21 cellular contexts compared by ENCODE assay signal in the genomic region with DNA sequence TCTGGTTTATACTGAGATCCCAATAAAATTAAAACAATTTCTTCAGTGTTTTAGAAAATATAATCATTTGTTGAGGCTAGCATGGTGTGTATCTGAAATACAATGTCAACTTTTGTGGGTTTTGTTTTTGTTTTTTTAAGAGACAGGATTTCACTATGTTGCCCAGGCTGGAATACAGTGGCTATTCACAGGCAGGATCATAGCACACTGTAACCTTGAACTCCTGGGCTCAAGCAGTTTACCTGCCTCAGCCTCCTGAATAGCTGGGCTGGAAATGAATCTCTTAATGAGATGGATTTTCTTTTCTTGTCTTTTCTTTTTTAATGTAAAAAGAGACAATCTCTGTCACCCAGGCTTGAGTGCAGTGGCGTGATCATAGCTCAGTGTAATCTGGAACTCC. TPM values are rescaled to one million over a fixed set of nuclear protein-coding genes. Genes with fewer than 3 reads are reported as not detected.
A peak's percentile ranks its signal among the peaks of the same experiment; 100 is the strongest.
DNase-seq lines count a peak whose midpoint lies in the region; ATAC-seq, FAIRE-seq and TF ChIP-seq lines count a peak whose summit lies in the region.
"Had no signal": no experiment of that assay in that cellular context is flagged by ENCODE, and none has a peak within 500 bp of the region (broad histone marks: within the 10 kb centered on the region; RNA-seq: fewer than 3 reads in every experiment).

No MANE protein-coding gene starts in this region.

- H3K9me3 Mint-ChIP-seq in CD4-positive, CD25-positive, alpha-beta regulatory T cell = no peaks in the 10 kb centered on the region
- H3K9me3 Mint-ChIP-seq: IgD-negative memory B cell had no signal

- no peak for ATAC-seq in CD4-positive, CD25-positive, alpha-beta regulatory T cell (ENCODE audit: low read depth in 2 of 2)
- ATAC-seq in PC-3 (no peak), GM19351 (IDR thresholded peaks at IDR 0.05; ENCODE audit: unreplicated experiment) (no peak), GM18867 (IDR thresholded peaks at IDR 0.05; ENCODE audit: unreplicated experiment) (no peak)
- ATAC-seq: A549, Panc1 had no signal

- H3K9me1 ChIP-seq in endothelial cell of umbilical vein (replicated peaks; ENCODE audit: control insufficient read depth, extremely low read depth, insufficient read depth, low read length) = no peaks in the 10 kb centered on the region

- H3K4me3 Mint-ChIP-seq in CD4-positive, CD25-positive, alpha-beta regulatory T cell = no peak overlapping the region
- H3K4me3 Mint-ChIP-seq: IgD-negative memory B cell had no signal

- dilution Hi-C loops in endothelial cell of umbilical vein (cut with MboI; ENCODE audit: extremely low pct_ligation_motif_present, low sequenced_read_pairs) = no loop called here

- no peaks in the 10 kb centered on the region for H3K27me3 Mint-ChIP-seq in CD4-positive, CD25-positive, alpha-beta regulatory T cell
- H3K27me3 Mint-ChIP-seq: IgD-negative memory B cell had no signal

- no peak for DNase-seq in CD4-positive, CD25-positive, alpha-beta regulatory T cell
- DNase-seq in PC-3 (no peak), endothelial cell of umbilical vein (ENCODE audit: low read depth, low spot score) (no peak)
- no peak for DNase-seq in activated CD4-positive, CD25-positive, alpha-beta regulatory T cell treated with anti-CD3 and anti-CD28 coated beads, Interleukin-2, amount 50 U/mL, for 72 hours
- DNase-seq: DND-41, H7, Karpas-422, MG63, NCI-H1048, NCI-H1436, NCI-H1930, NCI-H345, NCI-H524 treated with DMSO at 0.1 percent for 48 hours had no signal

- no peaks in the 10 kb centered on the region for H3K27me3 ChIP-seq in CD4-positive, CD25-positive, alpha-beta regulatory T cell (ENCODE audit: control insufficient read depth, insufficient read depth, low read length)
- H3K27me3 ChIP-seq in PC-3 (ENCODE audit: low read length) (no peaks in the 10 kb centered on the region), endothelial cell of umbilical vein (ENCODE audit: control insufficient read depth in 2 of 2, insufficient read depth in 2 of 2, low read length in 2 of 2) (no peaks in the 10 kb centered on the region)
- H3K27me3 ChIP-seq: BLaER1, MG63, SJSA1 had no signal

- CTCF ChIA-PET in PC-3 (lab: Charles Lee) = no interaction called here
- CTCF ChIA-PET in endothelial cell of umbilical vein (lab: Charles Lee) = interaction anchor here (0.6 to 1.3 kb wide), 2 partner anchors 88 to 360 kb away, joined by 3 to 5 read pairs; no protein-coding TSS in a partner anchor

- POLR2A ChIA-PET in PC-3 (lab: Charles Lee; ENCODE audit: unreplicated experiment) = no interaction called here
- POLR2A ChIA-PET in endothelial cell of umbilical vein (lab: Charles Lee) = no interaction called here

- H3K4me1 ChIP-seq in CD4-positive, CD25-positive, alpha-beta regulatory T cell (ENCODE audit: control insufficient read depth, insufficient read depth, low read length, poor library complexity, severe bottlenecking) = no peaks in the 10 kb centered on the region
- peaks cover 54% of the 10 kb centered on the region for H3K4me1 ChIP-seq in PC-3 (ENCODE audit: insufficient read depth, low read length)
- H3K4me1 ChIP-seq in endothelial cell of umbilical vein (ENCODE audit: control insufficient read depth, extremely low read depth, insufficient read depth, low read length) = peaks cover 4% of the 10 kb centered on the region
- H3K4me1 ChIP-seq: BLaER1 had no signal

- peak; percentile 37 for FAIRE-seq in endothelial cell of umbilical vein (lab: Jason Lieb, UNC)
- FAIRE-seq: A549, HTR-8/SVneo had no signal

- H4K20me1 ChIP-seq in PC-3 (ENCODE audit: low read length) (peaks cover 47% of the 10 kb centered on the region), endothelial cell of umbilical vein (replicated peaks; ENCODE audit: control insufficient read depth, extremely low read depth, insufficient read depth, low read length) (peaks cover 10% of the 10 kb centered on the region)

- no peaks in the 10 kb centered on the region for H3F3A ChIP-seq in PC-3 (ENCODE audit: low read length, unreplicated experiment)

- no peaks in the 10 kb centered on the region for H3K9me3 ChIP-seq in CD4-positive, CD25-positive, alpha-beta regulatory T cell (ENCODE audit: control insufficient read depth in 2 of 2, low read length in 2 of 2)
- H3K9me3 ChIP-seq in PC-3 (ENCODE audit: low read length) = no peaks in the 10 kb centered on the region
- H3K9me3 ChIP-seq in endothelial cell of umbilical vein (replicated peaks; ENCODE audit: control insufficient read depth, insufficient read depth, low read length) = no peaks in the 10 kb centered on the region
- H3K9me3 ChIP-seq: A549, BLaER1, MG63, SJSA1 had no signal

- TF ChIP-seq CTCF in PC-3 (conservative IDR thresholded peaks at IDR 0.05; ENCODE audit: low read depth, low read length) (no peak), endothelial cell of umbilical vein (IDR thresholded peaks at IDR 0.05; ENCODE audit: extremely low read depth in 1 of 2, insufficient read depth in 1 of 2, low read depth in 1 of 2, low read length in 2 of 2) (no peak)

- H3K36me3 ChIP-seq in CD4-positive, CD25-positive, alpha-beta regulatory T cell (ENCODE audit: control insufficient read depth, insufficient read depth, low read length) = peaks cover 49% of the 10 kb centered on the region
- H3K36me3 ChIP-seq in PC-3 (ENCODE audit: low read depth, low read length) = peaks cover 53% of the 10 kb centered on the region
- peaks cover 6 to 12% of the 10 kb centered on the region in 2 experiments for H3K36me3 ChIP-seq in endothelial cell of umbilical vein (ENCODE audit: control insufficient read depth in 2 of 2, extremely low read depth in 1 of 2, insufficient read depth in 2 of 2, low read length in 2 of 2)

- H3K9ac ChIP-seq in PC-3 (ENCODE audit: low read length) = no peak overlapping the region
- H3K9ac ChIP-seq in endothelial cell of umbilical vein (replicated peaks; ENCODE audit: extremely low read depth, insufficient read depth, low read length) = no peak overlapping the region
- H3K9ac ChIP-seq: BLaER1 had no signal

- BruUV-seq in PC-3 (replicated peaks; lab: Mats Ljungman, UMichigan) (no TSS peak), endothelial cell of umbilical vein (replicated peaks; lab: Mats Ljungman, UMichigan) (no TSS peak)

- intact Hi-C loops in PC-3 (cut with micrococcal nuclease) = no loop called here
- intact Hi-C loops in endothelial cell of umbilical vein (cut with micrococcal nuclease) = no loop called here

- no peak overlapping the region for H3K27ac ChIP-seq in CD4-positive, CD25-positive, alpha-beta regulatory T cell (ENCODE audit: insufficient read depth, low read length, poor library complexity, severe bottlenecking)
- peak overlapping the region; percentile 49 for H3K27ac ChIP-seq in PC-3 (ENCODE audit: low read length)
- no peak overlapping the region for H3K27ac ChIP-seq in endothelial cell of umbilical vein (ENCODE audit: insufficient read depth, low read depth, low read length)
- H3K27ac ChIP-seq: A549, BLaER1, SJSA1 had no signal

- no peak for TF ChIP-seq POLR2A in endothelial cell of umbilical vein (IDR thresholded peaks at IDR 0.05; ENCODE audit: low read depth, low read length)

- peaks cover 12 to 50% (median 28%) of the 10 kb centered on the region in 4 donors for H3K4me1 Mint-ChIP-seq in CD4-positive, CD25-positive, alpha-beta regulatory T cell

- H3K4me3 ChIP-seq in CD4-positive, CD25-positive, alpha-beta regulatory T cell (ENCODE audit: low read depth, low read length) = no peak overlapping the region
- H3K4me3 ChIP-seq in PC-3 (ENCODE audit: low read length) (no peak overlapping the region), endothelial cell of umbilical vein (replicated peaks in 1 of 3; ENCODE audit: insufficient read depth in 1 of 3, low read depth in 1 of 3, low read length in 3 of 3) (no peak overlapping the region)
- H3K4me3 ChIP-seq: A549, BLaER1, MG63, SJSA1 had no signal

- H3K27ac Mint-ChIP-seq in CD4-positive, CD25-positive, alpha-beta regulatory T cell = peak overlapping the region in 2 of 3 donors; percentile 14 to 58

- H3K79me2 ChIP-seq in PC-3 (ENCODE audit: low read length) (peaks cover 96% of the 10 kb centered on the region), endothelial cell of umbilical vein (ENCODE audit: control insufficient read depth, insufficient read depth, low read length) (peaks cover 73% of the 10 kb centered on the region)

- peaks cover 16% of the 10 kb centered on the region for H3K36me3 Mint-ChIP-seq in CD4-positive, CD25-positive, alpha-beta regulatory T cell
- H3K36me3 Mint-ChIP-seq: IgD-negative memory B cell had no signal

- no peak overlapping the region for H2AFZ ChIP-seq in PC-3 (ENCODE audit: low read length)
- H2AFZ ChIP-seq in endothelial cell of umbilical vein (ENCODE audit: low read depth, low read length) = no peak overlapping the region

- H3K4me2 ChIP-seq in PC-3 (ENCODE audit: low read length) = peak overlapping the region; percentile 11; the same call in 1 of the 2 replicates
- H3K4me2 ChIP-seq in endothelial cell of umbilical vein (ENCODE audit: insufficient read depth, low read length) = no peak overlapping the region
- H3K4me2 ChIP-seq: A549, BLaER1 had no signal

- no peaks in the 10 kb centered on the region for H3K9me2 ChIP-seq in PC-3 (replicated peaks; ENCODE audit: low read length)

RNA-seq across cellular contexts. Expression of a gene that starts 12.1 kb away (rescaled TPM):
- total RNA-seq in CD4-positive, CD25-positive, alpha-beta regulatory T cell = 94.3 TPM
- polyA plus RNA-seq in CD4-positive, CD25-positive, alpha-beta regulatory T cell = 10 to 100 TPM in 2 of 4 donors, 1 to 10 TPM in 2; 8.2 to 14.7 (median 11.4) TPM
- total RNA-seq in PC-3 (2014; rRNA removed) (72.4 and 89.0 TPM in 2 replicates), endothelial cell of umbilical vein (111 and 124 TPM in 2 replicates)
- 36.8 and 48.1 TPM in 2 replicates for polyA plus RNA-seq in endothelial cell of umbilical vein
- 54.4 and 58.2 TPM in 2 replicates for polyA plus RNA-seq in endothelial cell of umbilical vein (2011; cell fraction: cytosol; rRNA removed)
- 310 and 404 TPM in 2 replicates for polyA plus RNA-seq in endothelial cell of umbilical vein (2011; cell fraction: nucleus; rRNA removed)
- 85.7 and 102 TPM in 2 replicates for polyA plus RNA-seq in endothelial cell of umbilical vein (2012)
- polyA minus RNA-seq in endothelial cell of umbilical vein = 69.2 and 71.4 TPM in 2 replicates
- polyA minus RNA-seq in endothelial cell of umbilical vein (2011; cell fraction: cytosol; rRNA and poly(A)+ RNA removed) = 23.7 TPM
- polyA minus RNA-seq in endothelial cell of umbilical vein (2011; cell fraction: nucleus; rRNA and poly(A)+ RNA removed) = 91.2 and 163 TPM in 2 replicates

RNA-seq across cellular contexts. Expression of a gene that starts 12.7 kb away (rescaled TPM):
- 35.4 TPM for total RNA-seq in CD4-positive, CD25-positive, alpha-beta regulatory T cell
- 10 to 100 TPM; 35.7 to 47.9 (median 41.3) TPM for polyA plus RNA-seq in CD4-positive, CD25-positive, alpha-beta regulatory T cell
- 147 and 163 TPM in 2 replicates for total RNA-seq in PC-3 (2014; rRNA removed)
- 73.9 and 76.5 TPM in 2 replicates for total RNA-seq in endothelial cell of umbilical vein
- 13.7 and 21.7 TPM in 2 replicates for polyA plus RNA-seq in endothelial cell of umbilical vein
- 34.2 and 37.7 TPM in 2 replicates for polyA plus RNA-seq in endothelial cell of umbilical vein (2011; cell fraction: cytosol; rRNA removed)
- 24.9 and 32.2 TPM in 2 replicates for polyA plus RNA-seq in endothelial cell of umbilical vein (2011; cell fraction: nucleus; rRNA removed)
- 61.6 and 73.2 TPM in 2 replicates for polyA plus RNA-seq in endothelial cell of umbilical vein (2012)
- polyA minus RNA-seq in endothelial cell of umbilical vein = 49.4 and 55.3 TPM in 2 replicates
- polyA minus RNA-seq in endothelial cell of umbilical vein (2011; cell fraction: cytosol; rRNA and poly(A)+ RNA removed) = 34.9 TPM
- polyA minus RNA-seq in endothelial cell of umbilical vein (2011; cell fraction: nucleus; rRNA and poly(A)+ RNA removed) = 21.0 and 23.9 TPM in 2 replicates

RNA-seq across cellular contexts. Expression of a gene that starts 41.1 kb away (rescaled TPM):
- total RNA-seq in CD4-positive, CD25-positive, alpha-beta regulatory T cell = 84.8 TPM
- 100 to 1,000 TPM; 140 to 222 (median 169) TPM for polyA plus RNA-seq in CD4-positive, CD25-positive, alpha-beta regulatory T cell
- total RNA-seq in PC-3 (2014; rRNA removed) = 163 and 205 TPM in 2 replicates
- 179 TPM in 2 replicates for total RNA-seq in endothelial cell of umbilical vein
- polyA plus RNA-seq in endothelial cell of umbilical vein = 170 and 236 TPM in 2 replicates
- polyA plus RNA-seq in endothelial cell of umbilical vein (2011; cell fraction: cytosol; rRNA removed) = 258 and 310 TPM in 2 replicates
- 206 and 284 TPM in 2 replicates for polyA plus RNA-seq in endothelial cell of umbilical vein (2011; cell fraction: nucleus; rRNA removed)
- 213 and 261 TPM in 2 replicates for polyA plus RNA-seq in endothelial cell of umbilical vein (2012)
- 240 and 255 TPM in 2 replicates for polyA minus RNA-seq in endothelial cell of umbilical vein
- polyA minus RNA-seq in endothelial cell of umbilical vein (2011; cell fraction: cytosol; rRNA and poly(A)+ RNA removed) = 139 TPM
- 57.3 and 70.1 TPM in 2 replicates for polyA minus RNA-seq in endothelial cell of umbilical vein (2011; cell fraction: nucleus; rRNA and poly(A)+ RNA removed)

RNA-seq across cellular contexts. Expression of a gene that starts 41.3 kb away (rescaled TPM):
- 39.4 TPM for total RNA-seq in CD4-positive, CD25-positive, alpha-beta regulatory T cell
- polyA plus RNA-seq in CD4-positive, CD25-positive, alpha-beta regulatory T cell = 10 to 100 TPM; 19.9 to 25.0 (median 23.1) TPM
- total RNA-seq in PC-3 (2014; rRNA removed) (82.4 and 112 TPM in 2 replicates), endothelial cell of umbilical vein (50.2 and 60.2 TPM in 2 replicates)
- 27.3 and 42.1 TPM in 2 replicates for polyA plus RNA-seq in endothelial cell of umbilical vein
- polyA plus RNA-seq in endothelial cell of umbilical vein (2011; cell fraction: cytosol; rRNA removed) = 43.5 and 45.2 TPM in 2 replicates
- polyA plus RNA-seq in endothelial cell of umbilical vein (2011; cell fraction: nucleus; rRNA removed) = 84.6 and 94.4 TPM in 2 replicates
- 48.1 and 63.3 TPM in 2 replicates for polyA plus RNA-seq in endothelial cell of umbilical vein (2012)
- polyA minus RNA-seq in endothelial cell of umbilical vein = 53.2 and 70.8 TPM in 2 replicates
- polyA minus RNA-seq in endothelial cell of umbilical vein (2011; cell fraction: cytosol; rRNA and poly(A)+ RNA removed) = 41.7 TPM
- 31.7 and 36.8 TPM in 2 replicates for polyA minus RNA-seq in endothelial cell of umbilical vein (2011; cell fraction: nucleus; rRNA and poly(A)+ RNA removed)

RNA-seq across cellular contexts. Expression of a gene that starts 44.5 kb away (rescaled TPM):
- total RNA-seq in CD4-positive, CD25-positive, alpha-beta regulatory T cell = 47.8 TPM
- polyA plus RNA-seq in CD4-positive, CD25-positive, alpha-beta regulatory T cell = 10 to 100 TPM; 20.0 to 31.9 (median 22.2) TPM
- 17.9 and 26.3 TPM in 2 replicates for total RNA-seq in PC-3 (2014; rRNA removed)
- total RNA-seq in endothelial cell of umbilical vein = 47.0 and 49.6 TPM in 2 replicates
- 53.6 and 55.1 TPM in 2 replicates for polyA plus RNA-seq in endothelial cell of umbilical vein
- polyA plus RNA-seq in endothelial cell of umbilical vein (2011; cell fraction: cytosol; rRNA removed) = 29.3 and 30.7 TPM in 2 replicates
- polyA plus RNA-seq in endothelial cell of umbilical vein (2011; cell fraction: nucleus; rRNA removed) = 103 and 107 TPM in 2 replicates
- 37.1 and 46.6 TPM in 2 replicates for polyA plus RNA-seq in endothelial cell of umbilical vein (2012)
- polyA minus RNA-seq in endothelial cell of umbilical vein = 39.6 and 51.0 TPM in 2 replicates
- polyA minus RNA-seq in endothelial cell of umbilical vein (2011; cell fraction: cytosol; rRNA and poly(A)+ RNA removed) = 6.7 TPM
- polyA minus RNA-seq in endothelial cell of umbilical vein (2011; cell fraction: nucleus; rRNA and poly(A)+ RNA removed) = 37.4 and 55.2 TPM in 2 replicates
